ENCODE assay signal across 1 cellular context in the genomic region with DNA sequence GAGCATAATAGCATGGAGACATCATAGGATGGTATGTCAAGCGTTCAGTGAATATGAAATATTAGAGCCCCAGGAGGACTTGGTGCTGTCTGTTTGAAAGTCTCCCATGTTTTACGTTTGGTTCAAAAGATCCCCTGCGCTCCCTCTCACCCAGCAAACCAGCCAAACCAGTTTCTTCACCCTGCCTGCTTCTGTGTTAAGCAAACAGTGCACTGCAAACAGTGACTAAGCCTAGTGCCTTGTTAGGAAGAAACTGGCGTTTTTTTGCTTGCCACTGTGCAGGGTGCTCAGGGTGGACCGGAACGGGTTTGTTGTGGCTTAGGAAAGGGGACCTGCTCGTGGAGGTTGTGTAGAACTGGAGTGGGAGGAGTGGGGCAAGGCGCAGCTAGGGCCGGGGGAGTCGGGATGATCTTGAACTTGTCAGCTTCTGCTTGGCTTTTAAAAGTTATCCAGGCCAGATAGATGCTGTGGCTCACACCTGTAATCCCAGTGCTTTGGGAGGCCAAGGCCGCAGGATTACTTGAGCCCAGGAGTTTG.
TF ChIP-seq lines count a peak whose summit lies in the region.

No MANE protein-coding gene starts in this region.

TF ChIP-seq in HepG2, 621 proteins besides CTCF, POLR2A, EP300 and RAD21 (continued from another document and continues in another):
- TF ChIP-seq FIP1L1 (IDR thresholded peaks at IDR 0.05; ENCODE audit: borderline replicate concordance, insufficient read depth, low read depth, low read length) (0 out of 2 replicates have a peak, but pooled peaks have one; percentile 59), NFIB (CRISPR knock-in tag; IDR thresholded peaks at IDR 0.05; ENCODE audit: borderline replicate concordance) (no peak), BORCS8-MEF2B (CRISPR knock-in tag; IDR thresholded peaks at IDR 0.05) (peak; percentile 83), ZNF670 (CRISPR knock-in tag; IDR thresholded peaks at IDR 0.05; ENCODE audit: borderline replicate concordance) (peak; percentile 63), SP4 (CRISPR knock-in tag; IDR thresholded peaks at IDR 0.05) (peak; percentile 58; the same call in 1 of the 2 replicates), ZNF264 (CRISPR knock-in tag; IDR thresholded peaks at IDR 0.05) (peak; percentile 94), FOXO1 (CRISPR knock-in tag; IDR thresholded peaks at IDR 0.05) (peak; percentile 95; the same call in 1 of the 2 replicates), SOX13 (IDR thresholded peaks at IDR 0.05) (peak; percentile 76), SOX13 (CRISPR knock-in tag; conservative IDR thresholded peaks at IDR 0.05 in 1 of 2, IDR thresholded peaks at IDR 0.05 in 1 of 2) (peak in 1 of 2 experiments; percentile 91; a peak in 2 of 4 replicates), SMAD3 (CRISPR knock-in tag; IDR thresholded peaks at IDR 0.05) (peak; percentile 61; the same call in 1 of the 2 replicates), BHLHE40 (IDR thresholded peaks at IDR 0.05; ENCODE audit: low read length) (peak; percentile 50; the same call in 1 of the 2 replicates), SP1 (IDR thresholded peaks at IDR 0.05) (no peak), SP1 (CRISPR knock-in tag; IDR thresholded peaks at IDR 0.05) (peak; percentile 37), STAG1 (CRISPR knock-in tag; IDR thresholded peaks at IDR 0.05) (peak; percentile 50), ZNF747 (CRISPR knock-in tag; IDR thresholded peaks at IDR 0.05; ENCODE audit: borderline replicate concordance) (peak; percentile 85; the same call in 1 of the 2 replicates), ARNTL (CRISPR knock-in tag; IDR thresholded peaks at IDR 0.05) (peak; percentile 90)
- TF ChIP-seq, protein P1, sequence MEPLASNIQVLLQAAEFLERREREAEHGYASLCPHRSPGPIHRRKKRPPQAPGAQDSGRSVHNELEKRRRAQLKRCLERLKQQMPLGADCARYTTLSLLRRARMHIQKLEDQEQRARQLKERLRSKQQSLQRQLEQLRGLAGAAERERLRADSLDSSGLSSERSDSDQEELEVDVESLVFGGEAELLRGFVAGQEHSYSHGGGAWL (CRISPR knock-in tag; IDR thresholded peaks at IDR 0.05) = 0 out of 2 replicates have a peak, but pooled peaks have one; percentile 22
- TF ChIP-seq, protein P2, sequence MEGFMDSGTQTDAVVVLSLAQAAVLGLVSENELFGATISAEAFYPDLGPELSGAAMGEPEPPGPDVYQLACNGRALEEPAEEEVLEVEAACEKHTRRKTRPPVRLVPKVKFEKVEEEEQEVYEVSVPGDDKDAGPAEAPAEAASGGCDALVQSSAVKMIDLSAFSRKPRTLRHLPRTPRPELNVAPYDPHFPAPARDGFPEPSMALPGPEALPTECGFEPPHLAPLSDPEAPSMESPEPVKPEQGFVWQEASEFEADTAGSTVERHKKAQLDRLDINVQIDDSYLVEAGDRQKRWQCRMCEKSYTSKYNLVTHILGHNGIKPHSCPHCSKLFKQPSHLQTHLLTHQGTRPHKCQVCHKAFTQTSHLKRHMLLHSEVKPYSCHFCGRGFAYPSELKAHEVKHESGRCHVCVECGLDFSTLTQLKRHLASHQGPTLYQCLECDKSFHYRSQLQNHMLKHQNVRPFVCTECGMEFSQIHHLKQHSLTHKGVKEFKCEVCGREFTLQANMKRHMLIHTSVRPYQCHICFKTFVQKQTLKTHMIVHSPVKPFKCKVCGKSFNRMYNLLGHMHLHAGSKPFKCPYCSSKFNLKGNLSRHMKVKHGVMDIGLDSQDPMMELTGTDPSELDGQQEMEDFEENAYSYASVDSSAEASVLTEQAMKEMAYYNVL (CRISPR knock-in tag; IDR thresholded peaks at IDR 0.05; ENCODE audit: borderline replicate concordance) = peak; percentile 96
- TF ChIP-seq, protein P3, sequence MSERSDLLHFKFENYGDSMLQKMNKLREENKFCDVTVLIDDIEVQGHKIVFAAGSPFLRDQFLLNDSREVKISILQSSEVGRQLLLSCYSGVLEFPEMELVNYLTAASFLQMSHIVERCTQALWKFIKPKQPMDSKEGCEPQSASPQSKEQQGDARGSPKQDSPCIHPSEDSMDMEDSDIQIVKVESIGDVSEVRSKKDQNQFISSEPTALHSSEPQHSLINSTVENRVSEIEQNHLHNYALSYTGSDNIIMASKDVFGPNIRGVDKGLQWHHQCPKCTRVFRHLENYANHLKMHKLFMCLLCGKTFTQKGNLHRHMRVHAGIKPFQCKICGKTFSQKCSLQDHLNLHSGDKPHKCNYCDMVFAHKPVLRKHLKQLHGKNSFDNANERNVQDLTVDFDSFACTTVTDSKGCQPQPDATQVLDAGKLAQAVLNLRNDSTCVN (CRISPR knock-in tag; IDR thresholded peaks at IDR 0.05; ENCODE audit: borderline replicate concordance) = peak; percentile 38; the same call in 1 of the 2 replicates
- TF ChIP-seq, protein P4, sequence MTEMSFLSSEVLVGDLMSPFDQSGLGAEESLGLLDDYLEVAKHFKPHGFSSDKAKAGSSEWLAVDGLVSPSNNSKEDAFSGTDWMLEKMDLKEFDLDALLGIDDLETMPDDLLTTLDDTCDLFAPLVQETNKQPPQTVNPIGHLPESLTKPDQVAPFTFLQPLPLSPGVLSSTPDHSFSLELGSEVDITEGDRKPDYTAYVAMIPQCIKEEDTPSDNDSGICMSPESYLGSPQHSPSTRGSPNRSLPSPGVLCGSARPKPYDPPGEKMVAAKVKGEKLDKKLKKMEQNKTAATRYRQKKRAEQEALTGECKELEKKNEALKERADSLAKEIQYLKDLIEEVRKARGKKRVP (CRISPR knock-in tag; IDR thresholded peaks at IDR 0.05) = peak in 1 of 2 experiments; percentile 79; a peak in 2 of 4 replicates
- TF ChIP-seq, protein P5, sequence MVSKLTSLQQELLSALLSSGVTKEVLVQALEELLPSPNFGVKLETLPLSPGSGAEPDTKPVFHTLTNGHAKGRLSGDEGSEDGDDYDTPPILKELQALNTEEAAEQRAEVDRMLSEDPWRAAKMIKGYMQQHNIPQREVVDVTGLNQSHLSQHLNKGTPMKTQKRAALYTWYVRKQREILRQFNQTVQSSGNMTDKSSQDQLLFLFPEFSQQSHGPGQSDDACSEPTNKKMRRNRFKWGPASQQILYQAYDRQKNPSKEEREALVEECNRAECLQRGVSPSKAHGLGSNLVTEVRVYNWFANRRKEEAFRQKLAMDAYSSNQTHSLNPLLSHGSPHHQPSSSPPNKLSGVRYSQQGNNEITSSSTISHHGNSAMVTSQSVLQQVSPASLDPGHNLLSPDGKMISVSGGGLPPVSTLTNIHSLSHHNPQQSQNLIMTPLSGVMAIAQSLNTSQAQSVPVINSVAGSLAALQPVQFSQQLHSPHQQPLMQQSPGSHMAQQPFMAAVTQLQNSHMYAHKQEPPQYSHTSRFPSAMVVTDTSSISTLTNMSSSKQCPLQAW (CRISPR knock-in tag; IDR thresholded peaks at IDR 0.05) = peak; percentile 93
- TF ChIP-seq, protein P6, sequence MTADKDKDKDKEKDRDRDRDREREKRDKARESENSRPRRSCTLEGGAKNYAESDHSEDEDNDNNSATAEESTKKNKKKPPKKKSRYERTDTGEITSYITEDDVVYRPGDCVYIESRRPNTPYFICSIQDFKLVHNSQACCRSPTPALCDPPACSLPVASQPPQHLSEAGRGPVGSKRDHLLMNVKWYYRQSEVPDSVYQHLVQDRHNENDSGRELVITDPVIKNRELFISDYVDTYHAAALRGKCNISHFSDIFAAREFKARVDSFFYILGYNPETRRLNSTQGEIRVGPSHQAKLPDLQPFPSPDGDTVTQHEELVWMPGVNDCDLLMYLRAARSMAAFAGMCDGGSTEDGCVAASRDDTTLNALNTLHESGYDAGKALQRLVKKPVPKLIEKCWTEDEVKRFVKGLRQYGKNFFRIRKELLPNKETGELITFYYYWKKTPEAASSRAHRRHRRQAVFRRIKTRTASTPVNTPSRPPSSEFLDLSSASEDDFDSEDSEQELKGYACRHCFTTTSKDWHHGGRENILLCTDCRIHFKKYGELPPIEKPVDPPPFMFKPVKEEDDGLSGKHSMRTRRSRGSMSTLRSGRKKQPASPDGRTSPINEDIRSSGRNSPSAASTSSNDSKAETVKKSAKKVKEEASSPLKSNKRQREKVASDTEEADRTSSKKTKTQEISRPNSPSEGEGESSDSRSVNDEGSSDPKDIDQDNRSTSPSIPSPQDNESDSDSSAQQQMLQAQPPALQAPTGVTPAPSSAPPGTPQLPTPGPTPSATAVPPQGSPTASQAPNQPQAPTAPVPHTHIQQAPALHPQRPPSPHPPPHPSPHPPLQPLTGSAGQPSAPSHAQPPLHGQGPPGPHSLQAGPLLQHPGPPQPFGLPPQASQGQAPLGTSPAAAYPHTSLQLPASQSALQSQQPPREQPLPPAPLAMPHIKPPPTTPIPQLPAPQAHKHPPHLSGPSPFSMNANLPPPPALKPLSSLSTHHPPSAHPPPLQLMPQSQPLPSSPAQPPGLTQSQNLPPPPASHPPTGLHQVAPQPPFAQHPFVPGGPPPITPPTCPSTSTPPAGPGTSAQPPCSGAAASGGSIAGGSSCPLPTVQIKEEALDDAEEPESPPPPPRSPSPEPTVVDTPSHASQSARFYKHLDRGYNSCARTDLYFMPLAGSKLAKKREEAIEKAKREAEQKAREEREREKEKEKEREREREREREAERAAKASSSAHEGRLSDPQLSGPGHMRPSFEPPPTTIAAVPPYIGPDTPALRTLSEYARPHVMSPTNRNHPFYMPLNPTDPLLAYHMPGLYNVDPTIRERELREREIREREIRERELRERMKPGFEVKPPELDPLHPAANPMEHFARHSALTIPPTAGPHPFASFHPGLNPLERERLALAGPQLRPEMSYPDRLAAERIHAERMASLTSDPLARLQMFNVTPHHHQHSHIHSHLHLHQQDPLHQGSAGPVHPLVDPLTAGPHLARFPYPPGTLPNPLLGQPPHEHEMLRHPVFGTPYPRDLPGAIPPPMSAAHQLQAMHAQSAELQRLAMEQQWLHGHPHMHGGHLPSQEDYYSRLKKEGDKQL (CRISPR knock-in tag; IDR thresholded peaks at IDR 0.05; ENCODE audit: low read depth) = peak; percentile 81
- TF ChIP-seq, protein P7, sequence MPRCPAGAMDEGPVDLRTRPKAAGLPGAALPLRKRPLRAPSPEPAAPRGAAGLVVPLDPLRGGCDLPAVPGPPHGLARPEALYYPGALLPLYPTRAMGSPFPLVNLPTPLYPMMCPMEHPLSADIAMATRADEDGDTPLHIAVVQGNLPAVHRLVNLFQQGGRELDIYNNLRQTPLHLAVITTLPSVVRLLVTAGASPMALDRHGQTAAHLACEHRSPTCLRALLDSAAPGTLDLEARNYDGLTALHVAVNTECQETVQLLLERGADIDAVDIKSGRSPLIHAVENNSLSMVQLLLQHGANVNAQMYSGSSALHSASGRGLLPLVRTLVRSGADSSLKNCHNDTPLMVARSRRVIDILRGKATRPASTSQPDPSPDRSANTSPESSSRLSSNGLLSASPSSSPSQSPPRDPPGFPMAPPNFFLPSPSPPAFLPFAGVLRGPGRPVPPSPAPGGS (CRISPR knock-in tag; IDR thresholded peaks at IDR 0.05) = peak; percentile 82
- TF ChIP-seq, protein P8, sequence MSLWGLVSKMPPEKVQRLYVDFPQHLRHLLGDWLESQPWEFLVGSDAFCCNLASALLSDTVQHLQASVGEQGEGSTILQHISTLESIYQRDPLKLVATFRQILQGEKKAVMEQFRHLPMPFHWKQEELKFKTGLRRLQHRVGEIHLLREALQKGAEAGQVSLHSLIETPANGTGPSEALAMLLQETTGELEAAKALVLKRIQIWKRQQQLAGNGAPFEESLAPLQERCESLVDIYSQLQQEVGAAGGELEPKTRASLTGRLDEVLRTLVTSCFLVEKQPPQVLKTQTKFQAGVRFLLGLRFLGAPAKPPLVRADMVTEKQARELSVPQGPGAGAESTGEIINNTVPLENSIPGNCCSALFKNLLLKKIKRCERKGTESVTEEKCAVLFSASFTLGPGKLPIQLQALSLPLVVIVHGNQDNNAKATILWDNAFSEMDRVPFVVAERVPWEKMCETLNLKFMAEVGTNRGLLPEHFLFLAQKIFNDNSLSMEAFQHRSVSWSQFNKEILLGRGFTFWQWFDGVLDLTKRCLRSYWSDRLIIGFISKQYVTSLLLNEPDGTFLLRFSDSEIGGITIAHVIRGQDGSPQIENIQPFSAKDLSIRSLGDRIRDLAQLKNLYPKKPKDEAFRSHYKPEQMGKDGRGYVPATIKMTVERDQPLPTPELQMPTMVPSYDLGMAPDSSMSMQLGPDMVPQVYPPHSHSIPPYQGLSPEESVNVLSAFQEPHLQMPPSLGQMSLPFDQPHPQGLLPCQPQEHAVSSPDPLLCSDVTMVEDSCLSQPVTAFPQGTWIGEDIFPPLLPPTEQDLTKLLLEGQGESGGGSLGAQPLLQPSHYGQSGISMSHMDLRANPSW (CRISPR knock-in tag; IDR thresholded peaks at IDR 0.05; ENCODE audit: borderline replicate concordance) = 0 out of 2 replicates have a peak, but pooled peaks have one; percentile 46
- TF ChIP-seq, protein P9, sequence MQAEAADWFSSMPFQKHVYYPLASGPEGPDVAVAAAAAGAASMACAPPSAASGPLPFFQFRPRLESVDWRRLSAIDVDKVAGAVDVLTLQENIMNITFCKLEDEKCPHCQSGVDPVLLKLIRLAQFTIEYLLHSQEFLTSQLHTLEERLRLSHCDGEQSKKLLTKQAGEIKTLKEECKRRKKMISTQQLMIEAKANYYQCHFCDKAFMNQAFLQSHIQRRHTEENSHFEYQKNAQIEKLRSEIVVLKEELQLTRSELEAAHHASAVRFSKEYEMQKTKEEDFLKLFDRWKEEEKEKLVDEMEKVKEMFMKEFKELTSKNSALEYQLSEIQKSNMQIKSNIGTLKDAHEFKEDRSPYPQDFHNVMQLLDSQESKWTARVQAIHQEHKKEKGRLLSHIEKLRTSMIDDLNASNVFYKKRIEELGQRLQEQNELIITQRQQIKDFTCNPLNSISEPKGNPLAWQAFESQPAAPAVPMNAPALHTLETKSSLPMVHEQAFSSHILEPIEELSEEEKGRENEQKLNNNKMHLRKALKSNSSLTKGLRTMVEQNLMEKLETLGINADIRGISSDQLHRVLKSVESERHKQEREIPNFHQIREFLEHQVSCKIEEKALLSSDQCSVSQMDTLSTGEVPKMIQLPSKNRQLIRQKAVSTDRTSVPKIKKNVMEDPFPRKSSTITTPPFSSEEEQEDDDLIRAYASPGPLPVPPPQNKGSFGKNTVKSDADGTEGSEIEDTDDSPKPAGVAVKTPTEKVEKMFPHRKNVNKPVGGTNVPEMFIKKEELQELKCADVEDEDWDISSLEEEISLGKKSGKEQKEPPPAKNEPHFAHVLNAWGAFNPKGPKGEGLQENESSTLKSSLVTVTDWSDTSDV (CRISPR knock-in tag; IDR thresholded peaks at IDR 0.05) = 0 out of 2 replicates have a peak, but pooled peaks have one; percentile 47
- TF ChIP-seq, protein P10, sequence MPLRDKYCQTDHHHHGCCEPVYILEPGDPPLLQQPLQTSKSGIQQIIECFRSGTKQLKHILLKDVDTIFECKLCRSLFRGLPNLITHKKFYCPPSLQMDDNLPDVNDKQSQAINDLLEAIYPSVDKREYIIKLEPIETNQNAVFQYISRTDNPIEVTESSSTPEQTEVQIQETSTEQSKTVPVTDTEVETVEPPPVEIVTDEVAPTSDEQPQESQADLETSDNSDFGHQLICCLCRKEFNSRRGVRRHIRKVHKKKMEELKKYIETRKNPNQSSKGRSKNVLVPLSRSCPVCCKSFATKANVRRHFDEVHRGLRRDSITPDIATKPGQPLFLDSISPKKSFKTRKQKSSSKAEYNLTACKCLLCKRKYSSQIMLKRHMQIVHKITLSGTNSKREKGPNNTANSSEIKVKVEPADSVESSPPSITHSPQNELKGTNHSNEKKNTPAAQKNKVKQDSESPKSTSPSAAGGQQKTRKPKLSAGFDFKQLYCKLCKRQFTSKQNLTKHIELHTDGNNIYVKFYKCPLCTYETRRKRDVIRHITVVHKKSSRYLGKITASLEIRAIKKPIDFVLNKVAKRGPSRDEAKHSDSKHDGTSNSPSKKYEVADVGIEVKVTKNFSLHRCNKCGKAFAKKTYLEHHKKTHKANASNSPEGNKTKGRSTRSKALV (CRISPR knock-in tag; IDR thresholded peaks at IDR 0.05) = peak; percentile 92
- TF ChIP-seq, protein P11, sequence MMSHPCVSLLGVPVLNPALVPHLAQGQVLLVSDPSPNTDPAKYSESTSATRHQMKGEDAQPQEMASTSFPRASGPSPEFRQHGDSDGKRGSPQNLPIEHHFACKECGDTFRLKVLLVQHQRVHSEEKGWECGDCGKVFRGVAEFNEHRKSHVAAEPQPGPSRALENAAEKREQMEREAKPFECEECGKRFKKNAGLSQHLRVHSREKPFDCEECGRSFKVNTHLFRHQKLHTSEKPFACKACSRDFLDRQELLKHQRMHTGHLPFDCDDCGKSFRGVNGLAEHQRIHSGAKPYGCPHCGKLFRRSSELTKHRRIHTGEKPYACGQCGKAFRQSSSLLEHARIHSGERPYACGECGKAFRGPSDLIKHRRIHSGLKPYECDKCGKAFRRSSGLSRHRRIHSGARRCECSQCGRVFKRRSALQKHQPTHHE (CRISPR knock-in tag; IDR thresholded peaks at IDR 0.05; ENCODE audit: borderline replicate concordance) = 0 out of 2 replicates have a peak, but pooled peaks have one; percentile 39
